8 cellular contexts compared by ENCODE assay signal in the genomic region with DNA sequence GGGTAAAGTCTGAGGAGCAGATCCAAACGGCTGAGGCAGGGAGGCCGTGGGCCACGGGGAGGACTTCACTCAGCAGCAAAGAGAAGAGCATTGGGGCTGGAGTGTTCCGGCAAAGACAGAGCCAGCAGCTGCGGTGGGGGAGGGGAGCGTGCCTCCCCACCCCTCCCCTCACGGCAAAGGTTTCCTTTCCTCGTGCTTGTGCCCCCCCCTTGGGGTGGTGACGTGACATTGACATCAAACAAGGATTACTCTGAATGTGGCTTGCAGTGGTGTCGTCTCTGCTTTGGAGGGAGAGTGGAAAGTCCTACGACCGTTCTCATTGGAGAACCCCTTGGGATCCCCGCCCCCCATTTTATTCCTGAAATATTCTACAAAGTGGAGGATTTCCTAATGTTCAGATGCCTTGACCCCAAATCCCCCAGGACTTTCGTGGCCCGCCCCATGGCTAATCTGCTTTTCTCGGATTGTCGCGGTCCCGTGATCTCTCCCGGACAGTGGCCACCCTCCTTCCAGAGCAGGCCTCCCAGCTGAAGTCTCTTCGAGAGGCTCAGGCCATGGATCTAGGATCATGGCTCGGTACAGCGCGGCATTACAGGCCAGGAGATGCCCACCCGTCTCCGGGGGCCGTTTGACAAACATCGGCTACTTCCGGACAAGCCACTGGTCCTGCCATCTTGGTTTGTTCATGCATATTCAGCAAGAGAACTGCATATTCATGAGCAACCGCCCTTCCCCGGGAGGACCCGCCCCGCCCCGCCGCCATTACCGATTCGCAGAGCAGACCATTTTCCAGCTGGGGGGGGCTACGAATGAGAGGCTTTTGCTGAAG. TPM values are rescaled to one million over a fixed set of nuclear protein-coding genes. Genes with fewer than 3 reads are reported as not detected.
DNase-seq lines count a peak whose midpoint lies in the region; ATAC-seq and TF ChIP-seq lines count a peak whose summit lies in the region.

No MANE protein-coding gene starts in this region.

- DNase-seq in NCI-H345 (lab: John Stamatoyannopoulos, UW) = peak; percentile 87
- DNase-seq in activated CD4-positive, CD25-positive, alpha-beta regulatory T cell (lab: John Stamatoyannopoulos, UW) = peak; percentile 86 to 94 (median 92)
- DNase-seq in caudate nucleus (lab: John Stamatoyannopoulos, UW) = peak; percentile 69 to 99 (median 96)
- peak; percentile 92 for DNase-seq in inferior parietal cortex (ENCODE audit: extremely low spot score)
- peak; percentile 98 for DNase-seq in smooth muscle cell (lab: John Stamatoyannopoulos, UW; ENCODE audit: unreplicated experiment)

- peaks cover 7% of the 10 kb centered on the region for H3F3A ChIP-seq in smooth muscle cell (ENCODE audit: low read depth)

- no peaks in the 10 kb centered on the region for H3K27me3 ChIP-seq in ACC112 (ENCODE audit: insufficient read depth, low read length)
- H3K27me3 ChIP-seq in smooth muscle cell (ENCODE audit: low read depth) = no peaks in the 10 kb centered on the region

- H3K4me2 ChIP-seq in smooth muscle cell = peak overlapping the region; percentile 93

- H3K4me1 ChIP-seq in ACC112 (ENCODE audit: control insufficient read depth, insufficient read depth, low read length, unreplicated experiment) (peaks cover 22% of the 10 kb centered on the region), smooth muscle cell (ENCODE audit: low read depth) (peaks cover 34% of the 10 kb centered on the region)

- H3K9ac ChIP-seq in smooth muscle cell (ENCODE audit: low read depth) = peak overlapping the region; percentile 99

- H3K27ac ChIP-seq in ACC112 (ENCODE audit: low read depth, low read length) = peak overlapping the region; percentile 97
- peak overlapping the region; percentile 99 for H3K27ac ChIP-seq in caudate nucleus (ENCODE audit: low read depth, low read length)
- H3K27ac ChIP-seq in smooth muscle cell (ENCODE audit: low read depth) = peak overlapping the region; percentile 100

- WGBS in smooth muscle cell (ENCODE audit: low lambda C conversion rate) = 1% methylated on average over 35 of the region's 38 CpGs

- ATAC-seq in HG03196 (IDR thresholded peaks at IDR 0.05; ENCODE audit: unreplicated experiment) = peak; percentile 25

- peaks cover 46% of the 10 kb centered on the region for H3K79me2 ChIP-seq in ACC112 (ENCODE audit: control insufficient read depth, insufficient read depth, low read length, unreplicated experiment)
- H3K79me2 ChIP-seq in smooth muscle cell (ENCODE audit: low read depth) = peaks cover 56% of the 10 kb centered on the region

- in situ Hi-C loops in GM18951 (cut with MboI; ENCODE audit: low sequenced_read_pairs, unreplicated experiment) = no loop called here

- H3K4me3 ChIP-seq in ACC112 (ENCODE audit: low read depth, low read length) = peak overlapping the region; percentile 81
- H3K4me3 ChIP-seq in smooth muscle cell = peak overlapping the region; percentile 73

- H3K36me3 ChIP-seq in ACC112 (ENCODE audit: insufficient read depth, low read length) (peaks cover 13% of the 10 kb centered on the region; the same call in 1 of the 2 replicates), smooth muscle cell (ENCODE audit: low read depth) (no peaks in the 10 kb centered on the region)

- H2AFZ ChIP-seq in ACC112 (ENCODE audit: low read length, unreplicated experiment) = peak overlapping the region; percentile 87
- peak overlapping the region; percentile 58 for H2AFZ ChIP-seq in smooth muscle cell (ENCODE audit: low read depth)

- H3K9me3 ChIP-seq in smooth muscle cell (replicated peaks; ENCODE audit: low read depth) = no peaks in the 10 kb centered on the region

- H4K20me1 ChIP-seq in smooth muscle cell (ENCODE audit: low read depth) = peaks cover 40% of the 10 kb centered on the region

- peak; percentile 13 for TF ChIP-seq POLR2A in GM18951 (IDR thresholded peaks at IDR 0.05; ENCODE audit: extremely low read depth, insufficient read depth, insufficient read length)

- no peak for TF ChIP-seq CTCF in smooth muscle cell (IDR thresholded peaks at IDR 0.05; ENCODE audit: borderline replicate concordance, insufficient read depth, poor library complexity, severe bottlenecking)

RNA-seq across cellular contexts. Expression of gene POLR2A, which starts 0.7 kb away (rescaled TPM):
- total RNA-seq in smooth muscle cell = 72.0 and 76.0 TPM in 2 replicates
- 80.2 and 123 TPM in 2 replicates for polyA plus RNA-seq in smooth muscle cell

RNA-seq across cellular contexts. Expression of gene SLC35G6, which starts 2.2 kb away (rescaled TPM):
- total RNA-seq in smooth muscle cell = not detected in 2 replicates
- 0.51 TPM in 1 of 2 replicates, not detected in the other for polyA plus RNA-seq in smooth muscle cell

RNA-seq across cellular contexts. Expression of gene ZBTB4, which starts 4.0 kb away (rescaled TPM):
- total RNA-seq in smooth muscle cell = 24.2 and 25.6 TPM in 2 replicates
- 22.8 and 26.9 TPM in 2 replicates for polyA plus RNA-seq in smooth muscle cell

RNA-seq across cellular contexts. Expression of gene CHRNB1, which starts 38.6 kb away (rescaled TPM):
- total RNA-seq in smooth muscle cell = 8.9 and 12.2 TPM in 2 replicates
- polyA plus RNA-seq in smooth muscle cell = 19.0 and 22.5 TPM in 2 replicates

RNA-seq across cellular contexts. Expression of gene FGF11, which starts 44.1 kb away (rescaled TPM):
- total RNA-seq in smooth muscle cell = 21.3 and 28.5 TPM in 2 replicates
- 13.9 and 30.9 TPM in 2 replicates for polyA plus RNA-seq in smooth muscle cell

Comparison
In these comparisons a context has a peak if more than half of its experiments do, and no peak if none do; other contexts are left out.
1. Peak in every context shown above with its lines: DNase-seq, ATAC-seq, H3K4me3 ChIP-seq and H3K27ac ChIP-seq.